15 cellular contexts compared by ENCODE assay signal in genomic region chr3:146184616-146185015, GRCh38. TPM values are rescaled to one million over a fixed set of nuclear protein-coding genes. Genes with fewer than 3 reads are reported as not detected.
DNase-seq lines count a peak whose midpoint lies in the region; ATAC-seq and TF ChIP-seq lines count a peak whose summit lies in the region.
"Had no signal": no experiment of that assay in that cellular context is flagged by ENCODE, and none has a peak within 500 bp of the region (broad histone marks: within the 10 kb centered on the region; RNA-seq: fewer than 3 reads in every experiment).

No MANE protein-coding gene starts in this region.

- H3K27me3 ChIP-seq in cardiac muscle cell = no peaks in the 10 kb centered on the region
- H3K27me3 ChIP-seq in left ventricle myocardium inferior (ENCODE audit: low read depth) = no peaks in the 10 kb centered on the region
- H3K27me3 ChIP-seq in RWPE2 (ENCODE audit: insufficient read depth, poor library complexity, severe bottlenecking) = no peaks in the 10 kb centered on the region
- H3K27me3 ChIP-seq: ovary had no signal

- H3K4me3 ChIP-seq in cardiac muscle cell = no peak overlapping the region
- no peak overlapping the region for H3K4me3 ChIP-seq in left ventricle myocardium inferior
- H3K4me3 ChIP-seq in RWPE2 (ENCODE audit: severe bottlenecking) = no peak overlapping the region
- H3K4me3 ChIP-seq: coronary artery, GM12878, ovary had no signal

- no peak overlapping the region for H3K27ac Mint-ChIP-seq in naive thymus-derived CD8-positive, alpha-beta T cell
- H3K27ac Mint-ChIP-seq: activated naive CD8-positive, alpha-beta T cell treated with anti-CD3 and anti-CD28 coated beads, Interleukin-2, amount 10 ng/mL, durations not matched to agents 7 days and 5 days; mesothelial cell of epicardium; type B pancreatic cell had no signal

- H3K9me3 ChIP-seq in cardiac muscle cell (ENCODE audit: low read depth) (no peaks in the 10 kb centered on the region), left ventricle myocardium inferior (replicated peaks) (no peaks in the 10 kb centered on the region), RWPE2 (ENCODE audit: severe bottlenecking) (no peaks in the 10 kb centered on the region)
- H3K9me3 ChIP-seq: ovary had no signal

- no peaks in the 10 kb centered on the region for H3K36me3 ChIP-seq in cardiac muscle cell
- no peaks in the 10 kb centered on the region for H3K36me3 ChIP-seq in left ventricle myocardium inferior
- no peaks in the 10 kb centered on the region for H3K36me3 ChIP-seq in RWPE2 (ENCODE audit: low read depth)
- H3K36me3 ChIP-seq: ovary had no signal

- H3K4me1 ChIP-seq in cardiac muscle cell (ENCODE audit: low read depth) (peaks cover 18% of the 10 kb centered on the region), left ventricle myocardium inferior (peaks cover 6% of the 10 kb centered on the region), RWPE2 (ENCODE audit: insufficient read depth, poor library complexity, severe bottlenecking) (peaks cover 16% of the 10 kb centered on the region)

- no peaks in the 10 kb centered on the region for H3K36me3 Mint-ChIP-seq in naive thymus-derived CD8-positive, alpha-beta T cell
- H3K36me3 Mint-ChIP-seq: activated naive CD8-positive, alpha-beta T cell treated with anti-CD3 and anti-CD28 coated beads, Interleukin-2, amount 10 ng/mL, durations not matched to agents 7 days and 5 days; type B pancreatic cell had no signal

- intact Hi-C loops in left ventricle myocardium inferior (cut with micrococcal nuclease) = loop anchor here (5.0 kb wide), 1 partner anchor 117 kb away; no protein-coding TSS in a partner anchor

- H3K27me3 Mint-ChIP-seq in naive thymus-derived CD8-positive, alpha-beta T cell = peaks cover 1 to 22% (median 10%) of the 10 kb centered on the region in 5 donors

- DNase-seq in cardiac muscle cell (ENCODE audit: low read depth in 1 of 2, low spot score in 1 of 2) (peak; percentile 37 to 52), left ventricle myocardium inferior (no peak), RWPE2 (ENCODE audit: low spot score) (no peak), glomerular visceral epithelial cell (ENCODE audit: extremely low spot score) (peak; percentile 66), activated gamma-delta T cell (lab: John Stamatoyannopoulos, UW) (no peak), NCI-H1092 (lab: John Stamatoyannopoulos, UW) (no peak)
- DNase-seq in naive thymus-derived CD8-positive, alpha-beta T cell = no peak
- DNase-seq: activated naive CD8-positive, alpha-beta T cell treated with anti-CD3 and anti-CD28 coated beads, Interleukin-2, amount 10 ng/mL, durations not matched to agents 7 days and 5 days; ovary had no signal

- peaks cover 0 to 2% (median 0%) of the 10 kb centered on the region in 9 donors for H3K9me3 Mint-ChIP-seq in naive thymus-derived CD8-positive, alpha-beta T cell
- H3K9me3 Mint-ChIP-seq: activated naive CD8-positive, alpha-beta T cell treated with anti-CD3 and anti-CD28 coated beads, Interleukin-2, amount 10 ng/mL, durations not matched to agents 7 days and 5 days; type B pancreatic cell had no signal

- H3K27ac ChIP-seq in cardiac muscle cell (no peak overlapping the region), left ventricle myocardium inferior (replicated peaks) (no peak overlapping the region), RWPE2 (ENCODE audit: poor library complexity, severe bottlenecking) (peak overlapping the region; percentile 51)
- H3K27ac ChIP-seq: coronary artery, ovary, VCaP had no signal

- ATAC-seq in RWPE2 (ENCODE audit: low read depth) = peak; percentile 85
- ATAC-seq in naive thymus-derived CD8-positive, alpha-beta T cell = no peak
- no peak for ATAC-seq in HG02763 (IDR thresholded peaks at IDR 0.05; ENCODE audit: unreplicated experiment)
- ATAC-seq: GM12878 had no signal

- peaks cover 0 to 5% (median 0%) of the 10 kb centered on the region in 4 donors for H3K4me1 Mint-ChIP-seq in naive thymus-derived CD8-positive, alpha-beta T cell
- H3K4me1 Mint-ChIP-seq: activated naive CD8-positive, alpha-beta T cell treated with anti-CD3 and anti-CD28 coated beads, Interleukin-2, amount 10 ng/mL, durations not matched to agents 7 days and 5 days had no signal

- TF ChIP-seq CTCF in cardiac muscle cell (IDR thresholded peaks at IDR 0.05; ENCODE audit: low read depth, low read length) (no peak), left ventricle myocardium inferior (IDR thresholded peaks at IDR 0.05; ENCODE audit: borderline replicate concordance) (no peak), RWPE2 (IDR thresholded peaks at IDR 0.05; ENCODE audit: poor library complexity, severe bottlenecking) (no peak)

- H3K4me3 Mint-ChIP-seq in naive thymus-derived CD8-positive, alpha-beta T cell = no peak overlapping the region
- H3K4me3 Mint-ChIP-seq: activated naive CD8-positive, alpha-beta T cell treated with anti-CD3 and anti-CD28 coated beads, Interleukin-2, amount 10 ng/mL, durations not matched to agents 7 days and 5 days; mesothelial cell of epicardium; type B pancreatic cell had no signal

- POLR2A ChIA-PET in naive thymus-derived CD8-positive, alpha-beta T cell (lab: Charles Lee) = no interaction called here

RNA-seq across cellular contexts. Expression of gene PLOD2, which starts 23.6 kb away (rescaled TPM):
- 82.1 and 84.5 TPM in 2 replicates for total RNA-seq in cardiac muscle cell
- 93.7 and 108 TPM in 2 replicates for polyA plus RNA-seq in cardiac muscle cell
- 21.1 TPM for total RNA-seq in left ventricle myocardium inferior
- not detected for total RNA-seq in naive thymus-derived CD8-positive, alpha-beta T cell
- not detected for polyA plus RNA-seq in naive thymus-derived CD8-positive, alpha-beta T cell

Comparison
In these comparisons a context has a peak if more than half of its experiments do, and no peak if none do; other contexts are left out.
1. DNase-seq: peak in cardiac muscle cell (2 of 2) and glomerular visceral epithelial cell (single experiment); none in left ventricle myocardium inferior (single experiment), RWPE2 (single experiment), naive thymus-derived CD8-positive, alpha-beta T cell (0 of 10), activated gamma-delta T cell (single experiment) and NCI-H1092 (single experiment).
2. RNA of gene PLOD2, which starts 23.6 kb away (total RNA-seq): 82.1 to 84.5 TPM in cardiac muscle cell and 21.1 TPM in left ventricle myocardium inferior (single experiment); not detected in naive thymus-derived CD8-positive, alpha-beta T cell; every median in the first group is over 10 times any median in the second.